9 cellular contexts compared by ENCODE assay signal in genomic region chr6:137927777-137928218, GRCh38.
DNase-seq lines count a peak whose midpoint lies in the region; ATAC-seq, FAIRE-seq and TF ChIP-seq lines count a peak whose summit lies in the region.
"Had no signal": no experiment of that assay in that cellular context is flagged by ENCODE, and none has a peak within 500 bp of the region (broad histone marks: within the 10 kb centered on the region; RNA-seq: fewer than 3 reads in every experiment).

No MANE protein-coding gene starts in this region.

- peaks cover 19 to 34% (median 28%) of the 10 kb centered on the region in 4 donors for H3K4me1 Mint-ChIP-seq in CD4-positive, CD25-positive, alpha-beta regulatory T cell
- peaks cover 4% of the 10 kb centered on the region for H3K4me1 Mint-ChIP-seq in neural progenitor cell

- no peaks in the 10 kb centered on the region for H3K79me2 ChIP-seq in neural progenitor cell (ENCODE audit: low read depth)

- DNase-seq in CD4-positive, CD25-positive, alpha-beta regulatory T cell: peak; percentile 66 to 83 (median 69)
- DNase-seq in dermis microvascular lymphatic vessel endothelial cell (ENCODE audit: low read depth in 2 of 2) (peak; percentile 84 to 91), D721Med (ENCODE audit: insufficient read length, low spot score) (no peak), neural progenitor cell (ENCODE audit: low spot score) (no peak)
- peak; percentile 66 for DNase-seq in stimulated activated CD8-positive, alpha-beta memory T cell treated with anti-CD3 and anti-CD28 coated beads, Interleukin-12 subunit alpha, Interleukin-12 subunit beta, amount 100 ng/mL, for 4 hours (ENCODE audit: low read depth)

- H3K36me3 ChIP-seq in CD4-positive, CD25-positive, alpha-beta regulatory T cell (ENCODE audit: control insufficient read depth, insufficient read depth, low read length): no peaks in the 10 kb centered on the region
- no peaks in the 10 kb centered on the region for H3K36me3 ChIP-seq in neural progenitor cell

- no peaks in the 10 kb centered on the region for H3K27me3 Mint-ChIP-seq in CD4-positive, CD25-positive, alpha-beta regulatory T cell
- H3K27me3 Mint-ChIP-seq in neural progenitor cell (ENCODE audit: insufficient read depth, low read depth): peaks cover 7% of the 10 kb centered on the region

- no peak overlapping the region for H3K9ac ChIP-seq in neural progenitor cell

- no peaks in the 10 kb centered on the region for H3K36me3 Mint-ChIP-seq in CD4-positive, CD25-positive, alpha-beta regulatory T cell
- no peaks in the 10 kb centered on the region for H3K36me3 Mint-ChIP-seq in neural progenitor cell

- H3K27me3 ChIP-seq in CD4-positive, CD25-positive, alpha-beta regulatory T cell (ENCODE audit: control insufficient read depth, insufficient read depth, low read length): no peaks in the 10 kb centered on the region
- no peaks in the 10 kb centered on the region for H3K27me3 ChIP-seq in neural progenitor cell

- peak overlapping the region; percentile 66 to 85 (median 84) for H3K27ac Mint-ChIP-seq in CD4-positive, CD25-positive, alpha-beta regulatory T cell
- H3K27ac Mint-ChIP-seq in neural progenitor cell: no peak overlapping the region

- no peak overlapping the region for H2AFZ ChIP-seq in neural progenitor cell (replicated peaks)

- no peak overlapping the region for H3K4me2 ChIP-seq in neural progenitor cell

- peak; percentile 91 to 94 for ATAC-seq in CD4-positive, CD25-positive, alpha-beta regulatory T cell (ENCODE audit: low read depth in 2 of 2)
- ATAC-seq in GM19397 (IDR thresholded peaks at IDR 0.05; ENCODE audit: unreplicated experiment) (peak; percentile 80), HG03469 (IDR thresholded peaks at IDR 0.05; ENCODE audit: unreplicated experiment) (peak; percentile 77)
- ATAC-seq in activated CD4-positive, CD25-positive, alpha-beta regulatory T cell treated with anti-CD3 and anti-CD28 coated beads, Interleukin-2, amount 50 U/mL, for 24 hours: peak; percentile 97 to 98

- no peaks in the 10 kb centered on the region for H3K9me3 ChIP-seq in CD4-positive, CD25-positive, alpha-beta regulatory T cell (ENCODE audit: control insufficient read depth in 2 of 2, low read length in 2 of 2)
- H3K9me3 ChIP-seq in neural progenitor cell (ENCODE audit: low read depth): no peaks in the 10 kb centered on the region

- no peaks in the 10 kb centered on the region for H4K20me1 ChIP-seq in neural progenitor cell (ENCODE audit: low read depth)

- no peaks in the 10 kb centered on the region for H3K9me3 Mint-ChIP-seq in CD4-positive, CD25-positive, alpha-beta regulatory T cell
- no peaks in the 10 kb centered on the region for H3K9me3 Mint-ChIP-seq in neural progenitor cell

- H3K4me1 ChIP-seq in CD4-positive, CD25-positive, alpha-beta regulatory T cell (ENCODE audit: control insufficient read depth, insufficient read depth, low read length, poor library complexity, severe bottlenecking): peaks cover 24% of the 10 kb centered on the region
- peaks cover 27% of the 10 kb centered on the region for H3K4me1 ChIP-seq in neural progenitor cell

- FAIRE-seq in D721Med (lab: Jason Lieb, UNC): no peak
- FAIRE-seq: islet of Langerhans had no signal

- no peaks in the 10 kb centered on the region for H3F3A ChIP-seq in neural progenitor cell (ENCODE audit: low read depth)

- TF ChIP-seq CTCF in D721Med (IDR thresholded peaks at IDR 0.05; ENCODE audit: insufficient read depth, missing control alignments) (no peak), neural progenitor cell (IDR thresholded peaks at IDR 0.05) (no peak)

- peak overlapping the region; percentile 41 for H3K27ac ChIP-seq in CD4-positive, CD25-positive, alpha-beta regulatory T cell (ENCODE audit: insufficient read depth, low read length, poor library complexity, severe bottlenecking)
- no peak overlapping the region for H3K27ac ChIP-seq in neural progenitor cell

- H3K4me3 Mint-ChIP-seq in CD4-positive, CD25-positive, alpha-beta regulatory T cell: peak overlapping the region; percentile 5 to 82 (median 62)
- H3K4me3 Mint-ChIP-seq in neural progenitor cell: no peak overlapping the region

- peak overlapping the region; percentile 62 for H3K4me3 ChIP-seq in CD4-positive, CD25-positive, alpha-beta regulatory T cell (ENCODE audit: low read depth, low read length)
- H3K4me3 ChIP-seq in neural progenitor cell: no peak overlapping the region

Comparison
In these comparisons a context has a peak if more than half of its experiments do, and no peak if none do; other contexts are left out.
1. DNase-seq: peak in CD4-positive, CD25-positive, alpha-beta regulatory T cell (3 of 3), dermis microvascular lymphatic vessel endothelial cell (2 of 2) and stimulated activated CD8-positive, alpha-beta memory T cell treated with anti-CD3 and anti-CD28 coated beads, Interleukin-12 subunit alpha, Interleukin-12 subunit beta, amount 100 ng/mL, for 4 hours (single experiment); none in D721Med (single experiment) and neural progenitor cell (single experiment).
2. Peak in every context shown above with its lines, with median percentiles within 50 percentile points of each other: ATAC-seq.